In the genomic region with DNA sequence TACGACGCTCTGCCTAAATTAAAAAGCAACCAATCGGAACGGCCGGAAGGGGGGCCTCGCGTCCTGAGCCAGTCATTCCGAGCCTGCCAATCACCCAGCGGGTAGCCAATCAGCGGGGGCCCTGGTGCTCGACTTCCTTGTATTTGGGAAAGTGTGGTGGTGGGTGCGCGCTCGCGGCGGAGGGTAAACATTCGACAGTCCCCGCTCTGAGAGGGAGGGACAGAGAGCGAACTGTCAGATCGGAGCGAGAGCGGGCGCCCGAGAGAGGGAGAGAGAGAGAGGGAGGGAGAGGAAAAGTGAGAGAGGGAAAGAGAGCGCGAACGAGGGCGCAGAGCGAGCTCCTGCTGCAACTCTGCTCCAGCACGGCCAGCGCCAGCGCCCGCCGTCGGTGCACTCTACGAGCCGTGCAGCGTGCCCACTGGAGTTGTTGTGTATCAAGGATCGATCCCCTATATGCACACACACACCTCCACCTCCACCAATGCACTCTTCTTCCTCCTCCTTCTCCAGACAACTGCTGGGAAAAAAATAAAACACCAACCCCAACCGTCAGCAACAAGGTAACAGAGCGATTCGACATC, we compare ENCODE assay signal across 8 cellular contexts. TPM values are rescaled to one million over a fixed set of nuclear protein-coding genes. Genes with fewer than 3 reads are reported as not detected.
DNase-seq lines count a peak whose midpoint lies in the region; ATAC-seq and TF ChIP-seq lines count a peak whose summit lies in the region.

TSS of gene POU3F3 (plus strand) at position 190 of the 581 bp plus-strand sequence. CDS start 1,396 bp downstream, outside the sequence.

- TF ChIP-seq POLR2A in uterus (IDR thresholded peaks at IDR 0.05), result no peak

- no peak for ATAC-seq in GM21723 (IDR thresholded peaks at IDR 0.05; ENCODE audit: unreplicated experiment)
- ATAC-seq in GM21619 (IDR thresholded peaks at IDR 0.05; ENCODE audit: unreplicated experiment), result no peak

- H3K4me3 ChIP-seq in KMS-11 (IDR thresholded peaks at IDR 0.05; ENCODE audit: insufficient read depth, low read depth, low read length) (peak within 1 kb of the TSS; percentile 38), uterus (peak within 1 kb of the TSS in 1 of 2 donors; percentile 20)

- no peaks in the 10 kb centered on the region for H3K79me2 ChIP-seq in KMS-11 (ENCODE audit: insufficient read depth, low read depth)

- H3K27ac ChIP-seq in KMS-11, result no peak within 1 kb of the TSS
- no peak within 1 kb of the TSS for H3K27ac ChIP-seq in uterus

- peaks cover 78% of the 10 kb centered on the region for H3K27me3 Mint-ChIP-seq in activated CD4-positive, alpha-beta memory T cell treated with anti-CD3 and anti-CD28 coated beads, Interleukin-2, amount 10 ng/mL, durations not matched to agents 7 days and 5 days
- peaks cover 83% of the 10 kb centered on the region for H3K27me3 Mint-ChIP-seq in neural crest cell (ENCODE audit: low read depth)

- H3K9me3 ChIP-seq in uterus, result no peaks in the 10 kb centered on the region

- H3K4me1 ChIP-seq in KMS-11 (ENCODE audit: low read depth, poor library complexity, severe bottlenecking), result peaks cover 13% of the 10 kb centered on the region
- H3K4me1 ChIP-seq in uterus, result peaks cover 0 to 12% of the 10 kb centered on the region in 2 donors

- H3K9me3 Mint-ChIP-seq in activated CD4-positive, alpha-beta memory T cell treated with anti-CD3 and anti-CD28 coated beads, Interleukin-2, amount 10 ng/mL, durations not matched to agents 7 days and 5 days, result no peaks in the 10 kb centered on the region
- no peaks in the 10 kb centered on the region for H3K9me3 Mint-ChIP-seq in neural crest cell

- H3K36me3 ChIP-seq in KMS-11 (ENCODE audit: insufficient read depth) (no peaks in the 10 kb centered on the region), uterus (no peaks in the 10 kb centered on the region)

- POLR2A ChIA-PET in activated CD4-positive, alpha-beta memory T cell treated with anti-CD3 and anti-CD28 coated beads, Interleukin-2, amount 10 ng/mL, durations not matched to agents 7 days and 5 days (lab: Charles Lee), result no interaction called here

- intact Hi-C loops in uterus (cut with DNase I; ENCODE audit: low total_unique reads), result no loop called here

- H3K4me1 Mint-ChIP-seq in activated CD4-positive, alpha-beta memory T cell treated with anti-CD3 and anti-CD28 coated beads, Interleukin-2, amount 10 ng/mL, durations not matched to agents 7 days and 5 days, result peaks cover 32% of the 10 kb centered on the region
- H3K4me1 Mint-ChIP-seq in neural crest cell, result peaks cover 65% of the 10 kb centered on the region

- DNase-seq in DMS153 treated with DMSO at 0.1 percent for 48 hours (lab: John Stamatoyannopoulos, UW; ENCODE audit: unreplicated experiment) (peak; percentile 94), fibroblast of the conjunctiva (ENCODE audit: low read depth) (peak; percentile 87), neural crest cell (ENCODE audit: low read depth, low spot score) (peak; percentile 90), uterus (peak; percentile 29 to 63)
- DNase-seq in activated CD4-positive, alpha-beta memory T cell treated with anti-CD3 and anti-CD28 coated beads, Interleukin-2, amount 10 ng/mL, durations not matched to agents 7 days and 5 days, result no peak

- no peaks in the 10 kb centered on the region for H4K20me1 ChIP-seq in KMS-11 (ENCODE audit: insufficient read depth)

- H3K27ac Mint-ChIP-seq in activated CD4-positive, alpha-beta memory T cell treated with anti-CD3 and anti-CD28 coated beads, Interleukin-2, amount 10 ng/mL, durations not matched to agents 7 days and 5 days, result peak within 1 kb of the TSS; percentile 68
- H3K27ac Mint-ChIP-seq in neural crest cell (ENCODE audit: unreplicated experiment), result peak within 1 kb of the TSS; percentile 98

- peaks cover 20% of the 10 kb centered on the region; the same call in 1 of the 2 replicates for H3K27me3 ChIP-seq in KMS-11 (ENCODE audit: insufficient read depth, low read depth)
- peaks cover 14 to 71% of the 10 kb centered on the region in 2 donors for H3K27me3 ChIP-seq in uterus

- H3K4me2 ChIP-seq in KMS-11, result peak within 1 kb of the TSS; percentile 81

- TF ChIP-seq CTCF in KMS-11 (conservative IDR thresholded peaks at IDR 0.05; ENCODE audit: low read depth, low read length), result no peak; the same call in 1 of the 2 replicates
- TF ChIP-seq CTCF in neural crest cell (conservative IDR thresholded peaks at IDR 0.05), result no peak
- no peak for TF ChIP-seq CTCF in uterus (IDR thresholded peaks at IDR 0.05)

- peak within 1 kb of the TSS; percentile 86 for H2AFZ ChIP-seq in KMS-11 (ENCODE audit: low read depth)

- peaks cover 11% of the 10 kb centered on the region for H3K36me3 Mint-ChIP-seq in activated CD4-positive, alpha-beta memory T cell treated with anti-CD3 and anti-CD28 coated beads, Interleukin-2, amount 10 ng/mL, durations not matched to agents 7 days and 5 days (ENCODE audit: low read depth)
- peaks cover 20% of the 10 kb centered on the region for H3K36me3 Mint-ChIP-seq in neural crest cell (ENCODE audit: low read depth)

- peak within 1 kb of the TSS; percentile 58 for H3K4me3 Mint-ChIP-seq in activated CD4-positive, alpha-beta memory T cell treated with anti-CD3 and anti-CD28 coated beads, Interleukin-2, amount 10 ng/mL, durations not matched to agents 7 days and 5 days
- H3K4me3 Mint-ChIP-seq in neural crest cell, result peak within 1 kb of the TSS; percentile 99

- CTCF ChIA-PET in activated CD4-positive, alpha-beta memory T cell treated with anti-CD3 and anti-CD28 coated beads, Interleukin-2, amount 10 ng/mL, durations not matched to agents 7 days and 5 days (lab: Charles Lee), result no interaction called here

- H3K9ac ChIP-seq in KMS-11, result no peak within 1 kb of the TSS

RNA-seq across cellular contexts. Expression of gene POU3F3, which starts in this region (rescaled TPM):
- total RNA-seq in activated CD4-positive, alpha-beta memory T cell treated with anti-CD3 and anti-CD28 coated beads, Interleukin-2, amount 10 ng/mL, durations not matched to agents 7 days and 5 days, result not detected
- total RNA-seq in neural crest cell (26.7 and 27.1 TPM in 2 replicates), uterus (under 1 TPM in 1 of 4 donors, not detected in 3; 0.18 TPM)

Comparison
In these comparisons a context has a peak if more than half of its experiments do, and no peak if none do; other contexts are left out.
1. RNA of gene POU3F3 (total RNA-seq): 26.7 to 27.1 TPM in neural crest cell; not detected in activated CD4-positive, alpha-beta memory T cell treated with anti-CD3 and anti-CD28 coated beads, Interleukin-2, amount 10 ng/mL, durations not matched to agents 7 days and 5 days and 0.18 TPM in uterus; every median in the first group is over 10 times any median in the second.
2. Peak in DNase-seq in uterus; RNA of the gene not detected or under 1 TPM.